ENCODE assay signal across 8 cellular contexts in the genomic region with DNA sequence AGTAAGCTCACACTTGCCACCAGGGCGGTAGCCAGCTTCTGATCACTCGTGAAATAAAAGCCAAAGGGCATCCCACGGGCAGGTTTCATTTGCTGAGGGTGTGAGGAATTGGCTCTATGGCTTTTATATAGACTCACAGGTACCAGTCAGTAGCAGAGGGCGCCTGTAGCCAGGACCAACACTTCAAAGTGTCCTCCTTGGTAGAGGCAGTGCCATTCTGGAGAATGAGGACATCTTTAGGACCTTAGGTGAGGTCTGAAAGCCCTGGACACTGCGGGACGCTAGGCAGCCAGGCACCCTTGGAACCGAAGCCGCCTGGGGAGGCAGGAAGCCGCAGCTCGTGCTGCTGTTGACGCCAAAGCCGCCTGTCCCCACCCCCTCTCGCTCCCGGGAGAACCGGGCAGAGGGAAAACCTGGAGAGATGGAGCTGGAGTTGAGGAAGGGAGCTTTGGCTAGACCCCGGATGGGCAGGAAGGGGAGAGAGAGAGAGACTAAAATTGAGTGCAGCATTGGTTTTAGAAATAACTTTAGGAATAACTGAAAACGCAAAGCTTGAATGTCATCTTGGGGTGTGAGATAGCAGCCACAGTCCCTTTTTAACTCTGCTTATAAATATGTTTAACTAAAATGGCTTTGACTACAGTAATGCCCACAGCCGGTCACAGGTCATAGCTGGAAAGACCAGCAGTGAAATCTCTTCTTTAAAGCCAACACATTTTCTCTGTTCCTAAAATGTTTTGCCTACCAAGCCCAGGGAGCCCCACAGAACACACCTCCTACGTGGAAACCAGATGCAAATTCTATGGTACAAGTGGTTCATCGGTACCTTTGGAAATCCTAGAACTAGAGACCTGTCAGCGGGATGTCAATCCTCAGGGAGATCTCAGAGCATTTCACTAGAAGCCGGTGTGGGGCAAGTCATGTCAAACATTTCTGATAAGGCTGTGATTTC.
DNase-seq lines count a peak whose midpoint lies in the region; ATAC-seq, FAIRE-seq and TF ChIP-seq lines count a peak whose summit lies in the region.

No MANE protein-coding gene starts in this region.

- FAIRE-seq in endothelial cell of umbilical vein (lab: Jason Lieb, UNC) = peak; percentile 31

- no peak for TF ChIP-seq POLR2A in endothelial cell of umbilical vein (IDR thresholded peaks at IDR 0.05; ENCODE audit: low read depth, low read length)

- H3K4me1 Mint-ChIP-seq in T-helper 2 cell treated with Interferon-gamma antibody and Interleukin-4, amounts not matched to agents 5 μg/mL and 100 μg/mL, for 36 hours (ENCODE audit: low read depth) = peaks cover 4% of the 10 kb centered on the region

- H4K20me1 ChIP-seq in endothelial cell of umbilical vein (replicated peaks; ENCODE audit: control insufficient read depth, extremely low read depth, insufficient read depth, low read length) = no peaks in the 10 kb centered on the region

- peaks cover 2% of the 10 kb centered on the region for H3K9me3 Mint-ChIP-seq in T-helper 2 cell treated with Interferon-gamma antibody and Interleukin-4, amounts not matched to agents 5 μg/mL and 100 μg/mL, for 36 hours

- POLR2A ChIA-PET in endothelial cell of umbilical vein (lab: Charles Lee) = interaction anchor here (1.0 kb wide), 1 partner anchor 13 kb away, joined by 3 read pairs; no protein-coding TSS in a partner anchor

- H3K36me3 ChIP-seq in endothelial cell of umbilical vein (ENCODE audit: control insufficient read depth in 2 of 2, extremely low read depth in 1 of 2, insufficient read depth in 2 of 2, low read length in 2 of 2) = no peaks in the 10 kb centered on the region

- no peaks in the 10 kb centered on the region for H3K36me3 Mint-ChIP-seq in T-helper 2 cell treated with Interferon-gamma antibody and Interleukin-4, amounts not matched to agents 5 μg/mL and 100 μg/mL, for 36 hours (ENCODE audit: low read depth)

- DNase-seq in COLO829 (ENCODE audit: low spot score) (peak; percentile 61), LHCN-M2 (ENCODE audit: low read depth) (peak; percentile 63), endothelial cell of umbilical vein (ENCODE audit: low read depth, low spot score) (peak; percentile 77), medulla oblongata (ENCODE audit: extremely low spot score) (peak; percentile 70)
- peak; percentile 19 for DNase-seq in T-helper 2 cell treated with Interferon-gamma antibody and Interleukin-4, amounts not matched to agents 5 μg/mL and 100 μg/mL, for 36 hours (ENCODE audit: low spot score)
- peak; percentile 44 for DNase-seq in stimulated activated naive CD8-positive, alpha-beta T cell treated with anti-CD3 and anti-CD28 coated beads, Interleukin-15, Interleukin-2, amounts not matched to agents 100 U/mL and 50 U/mL, for 24 hours

- peak overlapping the region; percentile 68 for H3K4me3 Mint-ChIP-seq in T-helper 2 cell treated with Interferon-gamma antibody and Interleukin-4, amounts not matched to agents 5 μg/mL and 100 μg/mL, for 36 hours

- no peak overlapping the region for H3K9ac ChIP-seq in endothelial cell of umbilical vein (replicated peaks; ENCODE audit: extremely low read depth, insufficient read depth, low read length)

- H3K9me1 ChIP-seq in endothelial cell of umbilical vein (replicated peaks; ENCODE audit: control insufficient read depth, extremely low read depth, insufficient read depth, low read length) = no peaks in the 10 kb centered on the region

- peaks cover 14% of the 10 kb centered on the region for H3K4me1 ChIP-seq in endothelial cell of umbilical vein (ENCODE audit: control insufficient read depth, extremely low read depth, insufficient read depth, low read length)

- H3K27me3 ChIP-seq in endothelial cell of umbilical vein (ENCODE audit: control insufficient read depth in 2 of 2, insufficient read depth in 2 of 2, low read length in 2 of 2) = no peaks in the 10 kb centered on the region

- peak overlapping the region in 1 of 3 experiments; percentile 25 for H3K4me3 ChIP-seq in endothelial cell of umbilical vein (replicated peaks in 1 of 3; ENCODE audit: insufficient read depth in 1 of 3, low read depth in 1 of 3, low read length in 3 of 3)

- H3K4me2 ChIP-seq in endothelial cell of umbilical vein (ENCODE audit: insufficient read depth, low read length) = peak overlapping the region; percentile 15

- dilution Hi-C loops in endothelial cell of umbilical vein (cut with MboI; ENCODE audit: extremely low pct_ligation_motif_present, low sequenced_read_pairs) = no loop called here

- H2AFZ ChIP-seq in endothelial cell of umbilical vein (ENCODE audit: low read depth, low read length) = peak overlapping the region; percentile 74

- H3K9me3 ChIP-seq in endothelial cell of umbilical vein (replicated peaks; ENCODE audit: control insufficient read depth, insufficient read depth, low read length) = no peaks in the 10 kb centered on the region

- TSS peak; percentile 84 for BruUV-seq in endothelial cell of umbilical vein (replicated peaks; lab: Mats Ljungman, UMichigan)

- peak; percentile 55 for ATAC-seq in stimulated activated naive CD8-positive, alpha-beta T cell treated with anti-CD3 and anti-CD28 coated beads, Interleukin-15, Interleukin-2, amounts not matched to agents 100 U/mL and 50 U/mL, for 24 hours
- no peak for ATAC-seq in GM19035 (IDR thresholded peaks at IDR 0.05; ENCODE audit: unreplicated experiment)
- ATAC-seq in HG03378 (IDR thresholded peaks at IDR 0.05; ENCODE audit: unreplicated experiment) = no peak

- CTCF ChIA-PET in endothelial cell of umbilical vein (lab: Charles Lee) = interaction anchor here (1.4 kb wide), 1 partner anchor 128 kb away, joined by 7 read pairs; the partner anchor contains the start of gene CDYL

- TF ChIP-seq CTCF in endothelial cell of umbilical vein (IDR thresholded peaks at IDR 0.05; ENCODE audit: extremely low read depth in 1 of 2, insufficient read depth in 1 of 2, low read depth in 1 of 2, low read length in 2 of 2) = no peak

- no peak overlapping the region for H3K27ac ChIP-seq in endothelial cell of umbilical vein (ENCODE audit: insufficient read depth, low read depth, low read length)

- H3K27me3 Mint-ChIP-seq in T-helper 2 cell treated with Interferon-gamma antibody and Interleukin-4, amounts not matched to agents 5 μg/mL and 100 μg/mL, for 36 hours (ENCODE audit: low read depth) = peaks cover 30% of the 10 kb centered on the region

- intact Hi-C loops in endothelial cell of umbilical vein (cut with micrococcal nuclease) = loop anchor here (1.0 to 5.0 kb wide), 3 partner anchors 65 to 128 kb away; no protein-coding TSS in a partner anchor

- H3K79me2 ChIP-seq in endothelial cell of umbilical vein (ENCODE audit: control insufficient read depth, insufficient read depth, low read length) = no peaks in the 10 kb centered on the region

- H3K27ac Mint-ChIP-seq in T-helper 2 cell treated with Interferon-gamma antibody and Interleukin-4, amounts not matched to agents 5 μg/mL and 100 μg/mL, for 36 hours = no peak overlapping the region

TF ChIP-seq in endothelial cell of umbilical vein, 7 proteins besides CTCF, POLR2A, EP300 and RAD21:
- TF ChIP-seq MYC (IDR thresholded peaks at IDR 0.05; ENCODE audit: low read depth, low read length) (no peak), GATA2 (IDR thresholded peaks at IDR 0.05; ENCODE audit: insufficient read depth, insufficient read length, low read depth, low read length) (no peak), POLR2AphosphoS5 (IDR thresholded peaks at IDR 0.05; ENCODE audit: insufficient read depth, low read depth, low read length) (peak; percentile 43), FOS (IDR thresholded peaks at IDR 0.05; ENCODE audit: borderline replicate concordance, insufficient read depth, low read length) (no peak), JUN (IDR thresholded peaks at IDR 0.05; ENCODE audit: borderline replicate concordance, insufficient read depth, insufficient read length, low read depth) (no peak), EZH2 (IDR thresholded peaks at IDR 0.05; ENCODE audit: borderline replicate concordance, low read depth, low read length, severe bottlenecking) (no peak)
- TF ChIP-seq, protein P1, sequence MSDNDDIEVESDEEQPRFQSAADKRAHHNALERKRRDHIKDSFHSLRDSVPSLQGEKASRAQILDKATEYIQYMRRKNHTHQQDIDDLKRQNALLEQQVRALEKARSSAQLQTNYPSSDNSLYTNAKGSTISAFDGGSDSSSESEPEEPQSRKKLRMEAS (IDR thresholded peaks at IDR 0.05; ENCODE audit: insufficient read depth, insufficient read length) = peak; percentile 88
TF ChIP-seq in endothelial cell of umbilical vein: peak in this region for 2.

Comparison
In these comparisons a context has a peak if more than half of its experiments do, and no peak if none do; other contexts are left out.
1. DNase-seq: peak in every context shown above with its lines; median percentile 77 in endothelial cell of umbilical vein; 70 in medulla oblongata; 63 in LHCN-M2; 61 in COLO829; 44 in stimulated activated naive CD8-positive, alpha-beta T cell treated with anti-CD3 and anti-CD28 coated beads, Interleukin-15, Interleukin-2, amounts not matched to agents 100 U/mL and 50 U/mL, for 24 hours; 19 in T-helper 2 cell treated with Interferon-gamma antibody and Interleukin-4, amounts not matched to agents 5 μg/mL and 100 μg/mL, for 36 hours.